11 cellular contexts compared by ENCODE assay signal in the genomic region with DNA sequence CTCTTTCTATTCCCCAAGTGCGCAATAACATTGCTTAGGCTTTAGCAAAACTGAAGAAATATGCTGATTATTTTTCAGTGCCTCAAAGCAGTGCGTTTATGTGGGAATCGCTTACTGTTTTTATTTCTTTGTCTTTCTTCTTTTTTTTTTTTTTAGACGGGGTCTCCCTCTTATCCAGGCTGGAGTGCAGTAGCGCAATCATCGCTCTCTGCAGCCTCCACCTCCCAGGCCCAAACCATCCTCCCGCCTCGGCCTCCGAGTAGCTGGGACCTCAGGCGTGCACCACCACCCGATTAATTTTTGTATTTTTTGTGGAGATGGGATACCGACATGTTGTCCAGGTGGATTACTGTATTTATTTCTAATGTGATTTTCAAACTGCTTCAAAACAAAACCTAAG. TPM values are rescaled to one million over a fixed set of nuclear protein-coding genes. Genes with fewer than 3 reads are reported as not detected.
DNase-seq lines count a peak whose midpoint lies in the region; ATAC-seq and TF ChIP-seq lines count a peak whose summit lies in the region.
"Had no signal": no experiment of that assay in that cellular context is flagged by ENCODE, and none has a peak within 500 bp of the region (broad histone marks: within the 10 kb centered on the region; RNA-seq: fewer than 3 reads in every experiment).

No MANE protein-coding gene starts in this region.

- no peaks in the 10 kb centered on the region for H3K27me3 ChIP-seq in sigmoid colon

- TF ChIP-seq POLR2A in sigmoid colon (IDR thresholded peaks at IDR 0.05), result no peak

- intact Hi-C loops in sigmoid colon (cut with DNase I), result loop anchor here (5.0 kb wide), 1 partner anchor 57 kb away; no protein-coding TSS in a partner anchor

- TF ChIP-seq CTCF in GM12875 (IDR thresholded peaks at IDR 0.05; ENCODE audit: borderline replicate concordance, insufficient read depth, low read depth, low read length) (no peak), fibroblast of mammary gland (conservative IDR thresholded peaks at IDR 0.05; ENCODE audit: control insufficient read depth, insufficient read depth, low read depth, low read length) (no peak), sigmoid colon (IDR thresholded peaks at IDR 0.05) (no peak)

- peaks cover 0 to 18% (median 14%) of the 10 kb centered on the region in 4 donors for H3K4me1 ChIP-seq in sigmoid colon
- H3K4me1 ChIP-seq: prostate gland had no signal

- H3K36me3 ChIP-seq in SK-N-MC (ENCODE audit: insufficient read depth, low read length) (no peaks in the 10 kb centered on the region), sigmoid colon (peaks cover 0 to 27% (median 14%) of the 10 kb centered on the region in 4 donors)
- H3K36me3 ChIP-seq: prostate gland had no signal

- H3K9ac ChIP-seq in SK-N-MC (ENCODE audit: insufficient read length), result peak overlapping the region; percentile 51

- H3K4me3 ChIP-seq in GM12875 (ENCODE audit: low read depth, low read length) (peak overlapping the region; percentile 88), SK-N-MC (peak overlapping the region; percentile 86), fibroblast of mammary gland (ENCODE audit: control insufficient read depth, low read depth, low read length) (peak overlapping the region; percentile 73), sigmoid colon (peak overlapping the region in 3 of 4 donors; percentile 58 to 95 (median 86))

- H3K9me3 ChIP-seq in SK-N-MC (ENCODE audit: low read depth, low read length), result no peaks in the 10 kb centered on the region
- no peaks in the 10 kb centered on the region for H3K9me3 ChIP-seq in sigmoid colon
- H3K9me3 ChIP-seq: prostate gland had no signal

- DNase-seq in SK-N-MC (ENCODE audit: low read depth, low spot score), result no peak
- DNase-seq in fibroblast of mammary gland (ENCODE audit: low read depth), result no peak
- DNase-seq in sigmoid colon, result no peak
- no peak for DNase-seq in HUDEP-2 (lab: John Stamatoyannopoulos, UW; ENCODE audit: unreplicated experiment in 76 of 76)
- DNase-seq: activated gamma-delta T cell, NCI-H187 treated with DMSO at 0.1 percent for 48 hours had no signal

- no peak for TF ChIP-seq EP300 in sigmoid colon (IDR thresholded peaks at IDR 0.05)

- ATAC-seq in GM18867 (IDR thresholded peaks at IDR 0.05; ENCODE audit: unreplicated experiment) (no peak), GM21381 (IDR thresholded peaks at IDR 0.05; ENCODE audit: unreplicated experiment) (no peak), GM18520 (IDR thresholded peaks at IDR 0.05; ENCODE audit: unreplicated experiment) (no peak)

- WGBS in sigmoid colon, 2 donors, result 89 to 91% methylated on average over 12 of the region's 12 CpGs

- H3K27ac ChIP-seq in SK-N-MC (no peak overlapping the region), sigmoid colon (peak overlapping the region in 2 of 4 donors; percentile 87 to 90)

RNA-seq across cellular contexts. Expression of a gene that starts 1.2 kb away (rescaled TPM):
- 10 to 100 TPM; 35.0 to 51.3 (median 39.3) TPM for total RNA-seq in sigmoid colon
- polyA plus RNA-seq in sigmoid colon, result 10 to 100 TPM; 25.8 to 44.6 (median 43.2) TPM

RNA-seq across cellular contexts. Expression of a gene that starts 24.5 kb away (rescaled TPM):
- total RNA-seq in sigmoid colon, result 100 to 1,000 TPM in 3 of 4 donors, 10 to 100 TPM in 1; 98.4 to 135 (median 110) TPM
- polyA plus RNA-seq in sigmoid colon, result 10 to 100 TPM; 27.5 to 71.0 (median 33.0) TPM
